8 cellular contexts compared by ENCODE assay signal in genomic region chr12:54419088-54419887, GRCh38. TPM values are rescaled to one million over a fixed set of nuclear protein-coding genes. Genes with fewer than 3 reads are reported as not detected.
DNase-seq lines count a peak whose midpoint lies in the region; ATAC-seq and TF ChIP-seq lines count a peak whose summit lies in the region.

TSS of gene ITGA5 (minus strand) at chr12:54419266. CDS start at chr12:54419198, 68 bp downstream.

- no peaks in the 10 kb centered on the region for H3K36me3 ChIP-seq in HUES48 (ENCODE audit: control insufficient read depth, insufficient read depth, low read length)

- peaks cover 31% of the 10 kb centered on the region for H3K4me1 ChIP-seq in HUES48 (ENCODE audit: control insufficient read depth, insufficient read depth, low read length)

- CTCF ChIA-PET in AG04450 (lab: Charles Lee): interaction anchor here (1.1 to 12.3 kb wide), 4 partner anchors 17 to 49 kb away, joined by 5 to 286 read pairs (median 16); no protein-coding TSS in a partner anchor

- H3K4me1 Mint-ChIP-seq in effector memory CD8-positive, alpha-beta T cell (ENCODE audit: low read depth in 2 of 2): peaks cover 51 to 53% of the 10 kb centered on the region in 2 donors

- no peaks in the 10 kb centered on the region; the same call in 1 of the 2 replicates for H3K9me3 ChIP-seq in AG04450 (ENCODE audit: control insufficient read depth, insufficient read depth, low read length)
- H3K9me3 ChIP-seq in HUES48 (ENCODE audit: control insufficient read depth, insufficient read depth, low read length): no peaks in the 10 kb centered on the region

- H3K27me3 Mint-ChIP-seq in effector memory CD8-positive, alpha-beta T cell: peaks cover 0 to 17% of the 10 kb centered on the region in 2 donors

- peak; percentile 36 for ATAC-seq in effector memory CD8-positive, alpha-beta T cell (replicated peaks)
- ATAC-seq in stimulated activated naive CD8-positive, alpha-beta T cell treated with anti-CD3 and anti-CD28 coated beads, Interleukin-15, Interleukin-2, amounts not matched to agents 100 U/mL and 50 U/mL, for 24 hours: peak; percentile 35
- ATAC-seq in GM19395 (IDR thresholded peaks at IDR 0.05; ENCODE audit: unreplicated experiment): no peak

- H3K27ac Mint-ChIP-seq in effector memory CD8-positive, alpha-beta T cell: peak within 1 kb of the TSS; percentile 89 to 99

- POLR2A ChIA-PET in AG04450 (lab: Yijun Ruan, JAX): interaction anchor here (0.7 to 1.2 kb wide), 2 partner anchors 20 to 1054 kb away, joined by 4 to 7 read pairs; no protein-coding TSS in a partner anchor

- H3K27me3 ChIP-seq in AG04450 (ENCODE audit: control insufficient read depth, insufficient read depth, low read length) (no peaks in the 10 kb centered on the region), HUES48 (ENCODE audit: control insufficient read depth, insufficient read depth, low read length) (peaks cover 59% of the 10 kb centered on the region)

- H3K9me3 Mint-ChIP-seq in effector memory CD8-positive, alpha-beta T cell: no peaks in the 10 kb centered on the region

- no peak within 1 kb of the TSS for H3K9ac ChIP-seq in HUES48 (ENCODE audit: low read depth, low read length)

- TF ChIP-seq CTCF in AG04450 (IDR thresholded peaks at IDR 0.05; ENCODE audit: low read depth, low read length): no peak

- H3K27ac ChIP-seq in AG04450 (ENCODE audit: low read depth, low read length) (peak within 1 kb of the TSS; percentile 83), HUES48 (ENCODE audit: low read depth, low read length) (peak within 1 kb of the TSS; percentile 71)

- H3K4me3 ChIP-seq in AG04450 (ENCODE audit: low read depth, low read length): peak within 1 kb of the TSS; percentile 91
- H3K4me3 ChIP-seq in HUES48 (ENCODE audit: low read depth, low read length): peak within 1 kb of the TSS; percentile 82

- peak within 1 kb of the TSS; percentile 76 to 98 for H3K4me3 Mint-ChIP-seq in effector memory CD8-positive, alpha-beta T cell

- peaks cover 21% of the 10 kb centered on the region for H3K36me3 Mint-ChIP-seq in effector memory CD8-positive, alpha-beta T cell (ENCODE audit: insufficient read depth)

- DNase-seq in AG04450 (ENCODE audit: low read depth, low spot score): no peak
- peak; percentile 41 for DNase-seq in activated CD4-positive, alpha-beta T cell treated with anti-CD3 and anti-CD28 coated beads, Interleukin-2, amount 50 U/mL, for 1 hour
- no peak for DNase-seq in effector memory CD8-positive, alpha-beta T cell
- peak; percentile 71 to 81 for DNase-seq in lung microvascular endothelial cell (ENCODE audit: low read depth in 2 of 2)
- peak; percentile 66 for DNase-seq in stimulated activated naive CD8-positive, alpha-beta T cell treated with anti-CD3 and anti-CD28 coated beads, Interleukin-15, Interleukin-2, amounts not matched to agents 100 U/mL and 50 U/mL, for 24 hours
- DNase-seq in occipital lobe (lab: John Stamatoyannopoulos, UW): no peak

RNA-seq across cellular contexts. Expression of gene ITGA5, which starts in this region (rescaled TPM):
- 160 and 185 TPM in 2 replicates for polyA plus RNA-seq in AG04450 (2011; rRNA removed)
- polyA minus RNA-seq in AG04450 (2011; rRNA and poly(A)+ RNA removed): 241 and 280 TPM in 2 replicates
- total RNA-seq in lung microvascular endothelial cell: 257 and 294 TPM in 2 replicates
- total RNA-seq in occipital lobe: 5.1 TPM

Comparison
In these comparisons a context has a peak if more than half of its experiments do, and no peak if none do; other contexts are left out.
1. RNA of gene ITGA5 (total RNA-seq): 257 to 294 TPM in lung microvascular endothelial cell; 5.1 TPM in occipital lobe (single experiment); every median in the first group is over 10 times any median in the second.
2. DNase-seq: peak in activated CD4-positive, alpha-beta T cell treated with anti-CD3 and anti-CD28 coated beads, Interleukin-2, amount 50 U/mL, for 1 hour (single experiment), lung microvascular endothelial cell (2 of 2) and stimulated activated naive CD8-positive, alpha-beta T cell treated with anti-CD3 and anti-CD28 coated beads, Interleukin-15, Interleukin-2, amounts not matched to agents 100 U/mL and 50 U/mL, for 24 hours (single experiment); none in AG04450 (single experiment), effector memory CD8-positive, alpha-beta T cell (0 of 3) and occipital lobe (single experiment).